ENCODE assay signal across 22 cellular contexts in genomic region chr10:7272008-7272407, GRCh38.
DNase-seq lines count a peak whose midpoint lies in the region; ATAC-seq lines count a peak whose summit lies in the region.
"Had no signal": no experiment of that assay in that cellular context is flagged by ENCODE, and none has a peak within 500 bp of the region (broad histone marks: within the 10 kb centered on the region; RNA-seq: fewer than 3 reads in every experiment).

No MANE protein-coding gene starts in this region.

- H3K27me3 Mint-ChIP-seq in activated CD4-positive, alpha-beta memory T cell treated with anti-CD3 and anti-CD28 coated beads for 36 hours: peaks cover 2% of the 10 kb centered on the region
- H3K27me3 Mint-ChIP-seq in activated naive CD8-positive, alpha-beta T cell treated with anti-CD3 and anti-CD28 coated beads, Interleukin-2, amount 50 U/mL, for 24 hours: no peaks in the 10 kb centered on the region

- CTCF ChIA-PET in activated CD4-positive, alpha-beta memory T cell treated with anti-CD3 and anti-CD28 coated beads for 36 hours (lab: Charles Lee): interaction anchor here (0.8 to 2.2 kb wide), 4 partner anchors 13 to 151 kb away, joined by 3 to 7 read pairs (median 5); partner anchors contain the start of gene SFMBT2

- peak overlapping the region; percentile 46 for H3K4me3 Mint-ChIP-seq in activated CD4-positive, alpha-beta memory T cell treated with anti-CD3 and anti-CD28 coated beads for 36 hours
- peak overlapping the region; percentile 58 for H3K4me3 Mint-ChIP-seq in activated naive CD8-positive, alpha-beta T cell treated with anti-CD3 and anti-CD28 coated beads, Interleukin-2, amount 50 U/mL, for 24 hours
- H3K4me3 Mint-ChIP-seq: CD14-positive monocyte had no signal

- H3K36me3 Mint-ChIP-seq in activated CD4-positive, alpha-beta memory T cell treated with anti-CD3 and anti-CD28 coated beads for 36 hours: peaks cover 24% of the 10 kb centered on the region
- peaks cover 58% of the 10 kb centered on the region for H3K36me3 Mint-ChIP-seq in activated naive CD8-positive, alpha-beta T cell treated with anti-CD3 and anti-CD28 coated beads, Interleukin-2, amount 50 U/mL, for 24 hours (ENCODE audit: low read depth)

- H3K4me1 Mint-ChIP-seq in activated CD4-positive, alpha-beta memory T cell treated with anti-CD3 and anti-CD28 coated beads for 36 hours (ENCODE audit: low read depth): peaks cover 76% of the 10 kb centered on the region
- peaks cover 83% of the 10 kb centered on the region for H3K4me1 Mint-ChIP-seq in activated naive CD8-positive, alpha-beta T cell treated with anti-CD3 and anti-CD28 coated beads, Interleukin-2, amount 50 U/mL, for 24 hours

- peaks cover 11% of the 10 kb centered on the region for H3K9me3 Mint-ChIP-seq in activated CD4-positive, alpha-beta memory T cell treated with anti-CD3 and anti-CD28 coated beads for 36 hours
- no peaks in the 10 kb centered on the region for H3K9me3 Mint-ChIP-seq in activated naive CD8-positive, alpha-beta T cell treated with anti-CD3 and anti-CD28 coated beads, Interleukin-2, amount 50 U/mL, for 24 hours

- POLR2A ChIA-PET in activated CD4-positive, alpha-beta memory T cell treated with anti-CD3 and anti-CD28 coated beads for 36 hours (lab: Charles Lee): no interaction called here

- H3K27ac Mint-ChIP-seq in activated CD4-positive, alpha-beta memory T cell treated with anti-CD3 and anti-CD28 coated beads for 36 hours: peak overlapping the region; percentile 87
- H3K27ac Mint-ChIP-seq in activated naive CD8-positive, alpha-beta T cell treated with anti-CD3 and anti-CD28 coated beads, Interleukin-2, amount 50 U/mL, for 24 hours: peak overlapping the region; percentile 82

- DNase-seq in activated gamma-delta T cell treated with Interleukin-2 at 50 U/mL for 16 hours (peak; percentile 18), activated gamma-delta T cell (lab: John Stamatoyannopoulos, UW) (no peak)
- peak; percentile 36 for DNase-seq in activated CD4-positive, alpha-beta memory T cell treated with anti-CD3 and anti-CD28 coated beads for 36 hours
- no peak for DNase-seq in activated naive CD8-positive, alpha-beta T cell treated with anti-CD3 and anti-CD28 coated beads, Interleukin-2, amount 50 U/mL, for 24 hours
- DNase-seq in stimulated activated naive CD4-positive, alpha-beta T cell treated with Interleukin-2 at 50 U/mL for 16 hours (lab: John Stamatoyannopoulos, UW): peak; percentile 4
- DNase-seq: ACHN, amniotic stem cell, DMS53, dorsolateral prefrontal cortex, H7, left colon, NCI-H2171 treated with DMSO at 0.1 percent for 48 hours, NCI-H69, psoas muscle, Right ventricle myocardium superior, small intestine, tibial artery had no signal

- intact Hi-C loops in activated CD4-positive, alpha-beta memory T cell treated with anti-CD3 and anti-CD28 coated beads for 36 hours (cut with micrococcal nuclease): no loop called here

- ATAC-seq in activated naive CD8-positive, alpha-beta T cell treated with anti-CD3 and anti-CD28 coated beads, Interleukin-2, amount 50 U/mL, for 24 hours: peak; percentile 48
- ATAC-seq in GM18867 (IDR thresholded peaks at IDR 0.05; ENCODE audit: unreplicated experiment) (no peak), GM18907 (IDR thresholded peaks at IDR 0.05; ENCODE audit: unreplicated experiment) (no peak), GM18520 (IDR thresholded peaks at IDR 0.05; ENCODE audit: unreplicated experiment) (no peak)
- ATAC-seq: GM12878, left colon, psoas muscle had no signal

Comparison
In these comparisons a context has a peak if more than half of its experiments do, and no peak if none do; other contexts are left out.
1. DNase-seq: peak in activated gamma-delta T cell treated with Interleukin-2 at 50 U/mL for 16 hours (single experiment), activated CD4-positive, alpha-beta memory T cell treated with anti-CD3 and anti-CD28 coated beads for 36 hours (single experiment) and stimulated activated naive CD4-positive, alpha-beta T cell treated with Interleukin-2 at 50 U/mL for 16 hours (single experiment); none in activated gamma-delta T cell (single experiment) and activated naive CD8-positive, alpha-beta T cell treated with anti-CD3 and anti-CD28 coated beads, Interleukin-2, amount 50 U/mL, for 24 hours (single experiment).